In the genomic region with DNA sequence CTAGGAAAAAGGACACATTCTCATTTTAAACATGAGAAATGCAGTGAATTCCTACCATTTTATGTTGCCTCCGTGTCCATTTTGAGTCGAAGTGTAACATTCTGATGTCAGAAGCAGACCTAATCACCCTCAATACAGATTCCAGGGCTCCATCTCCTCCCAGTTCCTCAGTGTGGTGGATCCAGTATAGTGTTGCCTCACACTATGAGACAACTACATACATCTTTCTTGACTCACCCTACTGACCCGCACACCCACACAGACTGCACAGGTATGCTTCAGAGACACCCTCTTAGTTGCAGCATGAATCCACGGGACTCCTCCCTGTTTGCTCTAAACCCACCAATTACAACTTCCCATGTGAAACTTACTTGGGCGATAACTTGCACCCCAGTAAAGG, we compare ENCODE assay signal across 15 cellular contexts.
"Had no signal": no experiment of that assay in that cellular context is flagged by ENCODE, and none has a peak within 500 bp of the region (broad histone marks: within the 10 kb centered on the region; RNA-seq: fewer than 3 reads in every experiment).

No MANE protein-coding gene starts in this region.

- DNase-seq: activated CD4-positive, alpha-beta T cell treated with anti-CD3 and anti-CD28 coated beads for 1 hour; activated CD4-positive, alpha-beta T cell treated with anti-CD3 and anti-CD28 coated beads, Interleukin-2, amount 50 U/mL, for 4 hours; activated CD8-positive, alpha-beta memory T cell treated with anti-CD3 and anti-CD28 coated beads, Interleukin-2, amount 10 ng/mL, durations not matched to agents 7 days and 5 days; activated T-cell treated with anti-CD3 and anti-CD28 coated beads, Interleukin-2, amount 50 U/mL, for 24 hours; adrenal gland; caudate nucleus; colonic mucosa; glutamatergic neuron; left colon; lower lobe of right lung; sigmoid colon; spleen; stimulated activated naive CD8-positive, alpha-beta T cell treated with anti-CD3 and anti-CD28 coated beads, Interleukin-15, amount 100 ng/mL, for 72 hours had no signal

- H3K27me3 ChIP-seq: adrenal gland, colonic mucosa, esophagus muscularis mucosa, sigmoid colon, spleen had no signal

- ATAC-seq: activated CD8-positive, alpha-beta memory T cell treated with anti-CD3 and anti-CD28 coated beads, Interleukin-2, amount 10 ng/mL, durations not matched to agents 7 days and 5 days; left colon; lower lobe of right lung; stimulated activated naive CD8-positive, alpha-beta T cell treated with anti-CD3 and anti-CD28 coated beads, Interleukin-15, amount 100 ng/mL, for 72 hours had no signal

- H3K27ac ChIP-seq: adrenal gland, colonic mucosa, esophagus muscularis mucosa, lower lobe of right lung, sigmoid colon, spleen had no signal

- H3K36me3 ChIP-seq: adrenal gland, colonic mucosa, esophagus muscularis mucosa, lower lobe of right lung, sigmoid colon, spleen had no signal

- H3K9me3 ChIP-seq: adrenal gland, colonic mucosa, esophagus muscularis mucosa, lower lobe of right lung, sigmoid colon had no signal

- H3K4me1 ChIP-seq: adrenal gland, colonic mucosa, esophagus muscularis mucosa, lower lobe of right lung, sigmoid colon, spleen had no signal

- FAIRE-seq: endometrium had no signal

- H3K4me3 ChIP-seq: adrenal gland, colonic mucosa, esophagus muscularis mucosa, lower lobe of right lung, sigmoid colon, spleen had no signal
